ENCODE assay signal across 11 cellular contexts in the genomic region with DNA sequence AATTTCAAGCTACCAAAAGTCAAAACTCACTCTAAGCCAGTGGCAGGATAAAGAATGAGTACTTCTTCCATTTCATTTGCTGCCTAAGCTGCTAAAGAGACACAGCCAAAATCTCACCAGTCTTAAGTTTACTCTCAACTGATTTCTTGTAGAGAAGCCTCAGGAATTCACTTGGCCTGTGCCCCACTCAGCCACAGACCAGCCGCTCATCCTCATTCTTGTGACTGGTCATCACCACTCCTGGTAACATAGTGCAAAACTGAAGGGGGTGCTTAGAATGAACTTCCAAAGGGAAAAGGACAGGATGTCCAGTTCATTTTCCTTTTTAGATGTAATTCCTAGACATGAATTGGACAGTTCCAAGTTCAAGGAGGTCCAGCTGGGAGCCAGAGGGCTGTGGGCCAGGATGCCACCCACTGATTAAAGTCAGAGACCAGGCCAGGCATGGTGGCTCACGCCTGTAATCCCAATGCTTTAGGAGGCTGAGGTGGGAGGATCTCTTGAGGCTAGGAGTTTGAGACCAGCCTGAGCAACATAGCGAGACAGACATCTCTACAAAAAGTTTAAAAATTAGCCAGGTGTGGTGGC.
DNase-seq lines count a peak whose midpoint lies in the region; TF ChIP-seq lines count a peak whose summit lies in the region.
"Had no signal": no experiment of that assay in that cellular context is flagged by ENCODE, and none has a peak within 500 bp of the region (broad histone marks: within the 10 kb centered on the region; RNA-seq: fewer than 3 reads in every experiment).

No MANE protein-coding gene starts in this region.

- H3K18ac ChIP-seq in mesendoderm (ENCODE audit: low read length): no peak overlapping the region

- H3K36me3 ChIP-seq in adipocyte (ENCODE audit: control insufficient read depth, insufficient read depth, low read length, severe bottlenecking): no peaks in the 10 kb centered on the region
- H3K36me3 ChIP-seq in mesendoderm (ENCODE audit: control insufficient read depth, insufficient read depth, low read length): no peaks in the 10 kb centered on the region

- no peak overlapping the region for H4K8ac ChIP-seq in mesendoderm (ENCODE audit: low read depth, low read length)

- no peaks in the 10 kb centered on the region for H3K9me3 ChIP-seq in adipocyte (ENCODE audit: control insufficient read depth, low read length)

- H3K27me3 ChIP-seq in adipocyte (replicated peaks; ENCODE audit: control insufficient read depth, insufficient read depth, low read length) (no peaks in the 10 kb centered on the region), mesendoderm (ENCODE audit: insufficient read depth, low read length, poor library complexity) (no peaks in the 10 kb centered on the region)

- no peak overlapping the region for H2BK120ac ChIP-seq in mesendoderm (ENCODE audit: low read depth, low read length)

- no peak overlapping the region for H3K4me2 ChIP-seq in mesendoderm (ENCODE audit: low read length)

- H3K4me3 ChIP-seq in adipocyte (ENCODE audit: low read length) (no peak overlapping the region), fibroblast of the aortic adventitia (ENCODE audit: low read depth, low read length) (no peak overlapping the region), skin epidermis (no peak overlapping the region), mesendoderm (ENCODE audit: low read length) (no peak overlapping the region)

- H3K9ac ChIP-seq in adipocyte (ENCODE audit: low read length) (peak overlapping the region; percentile 78), mesendoderm (ENCODE audit: low read length) (no peak overlapping the region)

- TF ChIP-seq CTCF in fibroblast of the aortic adventitia (IDR thresholded peaks at IDR 0.05; ENCODE audit: insufficient read depth, low read length): no peak

- no peak overlapping the region for H3K23ac ChIP-seq in mesendoderm (ENCODE audit: low read length)

- no peak overlapping the region for H3K4ac ChIP-seq in mesendoderm (ENCODE audit: low read depth, low read length)

- no CpG with 5 or more reads among the region's 3 CpGs for WGBS in mesendoderm (ENCODE audit: extremely low coverage, insufficient coverage, low lambda C conversion rate)

- H2BK5ac ChIP-seq in mesendoderm (ENCODE audit: low read length): no peak overlapping the region

- DNase-seq in ELR (ENCODE audit: low read depth): peak; percentile 58
- peak; percentile 54 for DNase-seq in adipocyte (ENCODE audit: low read depth)
- DNase-seq in fibroblast of the aortic adventitia (ENCODE audit: low read depth): peak; percentile 79
- no peak for DNase-seq in stimulated activated CD4-positive, alpha-beta T cell treated with anti-CD3 and anti-CD28 coated beads, Interleukin-2, amount 100 ng/mL, for 24 hours
- no peak for DNase-seq in NCI-H510A (lab: John Stamatoyannopoulos, UW)
- no peak for DNase-seq in mesendoderm
- DNase-seq in NOMO-1 treated with dmso at 0.1 percent for 144 hours (lab: John Stamatoyannopoulos, UW; ENCODE audit: unreplicated experiment): no peak
- DNase-seq: NCI-H774; stimulated activated CD4-positive, alpha-beta T cell treated with anti-CD3 and anti-CD28 coated beads, Interleukin-4, amount 100 ng/mL, for 24 hours; T-cell had no signal

- H3K56ac ChIP-seq in mesendoderm (ENCODE audit: low read length): no peak overlapping the region

- no peak overlapping the region for H2AK5ac ChIP-seq in mesendoderm (ENCODE audit: low read length)

- H4K5ac ChIP-seq in mesendoderm (ENCODE audit: low read length): no peak overlapping the region

- no peaks in the 10 kb centered on the region for H3K79me1 ChIP-seq in mesendoderm (ENCODE audit: low read length)

- H3K27ac ChIP-seq in skin epidermis (peak overlapping the region in 17 of 21 experiments; percentile 2 to 79 (median 58)), mesendoderm (ENCODE audit: low read depth, low read length) (no peak overlapping the region)

- H3K4me1 ChIP-seq in adipocyte (ENCODE audit: control insufficient read depth, insufficient read depth, low read length) (peaks cover 26% of the 10 kb centered on the region), mesendoderm (ENCODE audit: control insufficient read depth, low read depth, low read length) (no peaks in the 10 kb centered on the region)

- H2BK15ac ChIP-seq in mesendoderm (replicated peaks; ENCODE audit: low read depth): no peak overlapping the region

- H3K79me2 ChIP-seq in mesendoderm (ENCODE audit: control insufficient read depth, insufficient read depth, low read length): no peaks in the 10 kb centered on the region

Comparison
In these comparisons a context has a peak if more than half of its experiments do, and no peak if none do; other contexts are left out.
1. DNase-seq: peak in ELR (single experiment), adipocyte (single experiment) and fibroblast of the aortic adventitia (single experiment); none in stimulated activated CD4-positive, alpha-beta T cell treated with anti-CD3 and anti-CD28 coated beads, Interleukin-2, amount 100 ng/mL, for 24 hours (0 of 2), NCI-H510A (single experiment), mesendoderm (single experiment) and NOMO-1 treated with dmso at 0.1 percent for 144 hours (single experiment).